ENCODE assay signal across 8 cellular contexts in genomic region chr10:13272164-13272571, GRCh38. TPM values are rescaled to one million over a fixed set of nuclear protein-coding genes. Genes with fewer than 3 reads are reported as not detected.
DNase-seq lines count a peak whose midpoint lies in the region; ATAC-seq and TF ChIP-seq lines count a peak whose summit lies in the region.

No MANE protein-coding gene starts in this region.

- H3K4me3 Mint-ChIP-seq in naive thymus-derived CD4-positive, alpha-beta T cell, result no peak overlapping the region

- no peak overlapping the region for H3K27ac ChIP-seq in naive thymus-derived CD4-positive, alpha-beta T cell (ENCODE audit: low read depth, low read length)

- H3K27me3 Mint-ChIP-seq in naive thymus-derived CD4-positive, alpha-beta T cell, result no peaks in the 10 kb centered on the region

- no peak overlapping the region for H3K4me3 ChIP-seq in astrocyte of the spinal cord (ENCODE audit: low read depth, low read length)
- no peak overlapping the region for H3K4me3 ChIP-seq in naive thymus-derived CD4-positive, alpha-beta T cell (ENCODE audit: low read length)

- no peaks in the 10 kb centered on the region for H3K27me3 ChIP-seq in naive thymus-derived CD4-positive, alpha-beta T cell (ENCODE audit: control insufficient read depth in 2 of 2, insufficient read depth in 2 of 2, low read length in 2 of 2)

- no peaks in the 10 kb centered on the region for H3K9me3 Mint-ChIP-seq in naive thymus-derived CD4-positive, alpha-beta T cell

- no peak for TF ChIP-seq CTCF in astrocyte of the spinal cord (IDR thresholded peaks at IDR 0.05; ENCODE audit: low read depth, low read length)

- peaks cover 0 to 7% (median 0%) of the 10 kb centered on the region in 5 donors for H3K36me3 Mint-ChIP-seq in naive thymus-derived CD4-positive, alpha-beta T cell

- H3K27ac Mint-ChIP-seq in naive thymus-derived CD4-positive, alpha-beta T cell, result peak overlapping the region in 1 of 9 donors; percentile 39

- ATAC-seq in HG03280 (IDR thresholded peaks at IDR 0.05; ENCODE audit: unreplicated experiment), result peak; percentile 45
- no peak for ATAC-seq in GM18511 (IDR thresholded peaks at IDR 0.05; ENCODE audit: unreplicated experiment)
- no peak for ATAC-seq in HG03457 (IDR thresholded peaks at IDR 0.05; ENCODE audit: unreplicated experiment)
- no peak for ATAC-seq in naive thymus-derived CD4-positive, alpha-beta T cell

- H3K4me1 ChIP-seq in naive thymus-derived CD4-positive, alpha-beta T cell (ENCODE audit: control insufficient read depth in 2 of 2, insufficient read depth in 2 of 2, low read length in 2 of 2), result peaks cover 0 to 7% of the 10 kb centered on the region in 2 donors

- POLR2A ChIA-PET in naive thymus-derived CD4-positive, alpha-beta T cell (lab: Charles Lee), result interaction anchor here (0.6 to 1.8 kb wide), 4 partner anchors 27 to 173 kb away, joined by 3 to 5 read pairs (median 5); partner anchors contain the start of genes PHYH and SEPHS1

- H3K36me3 ChIP-seq in naive thymus-derived CD4-positive, alpha-beta T cell (ENCODE audit: control insufficient read depth in 2 of 3, insufficient read depth in 3 of 3, low read length in 3 of 3), result no peaks in the 10 kb centered on the region

- intact Hi-C loops in naive thymus-derived CD4-positive, alpha-beta T cell (cut with micrococcal nuclease), result no loop called here

- DNase-seq in AG20443 (ENCODE audit: low spot score) (peak; percentile 52), astrocyte of the spinal cord (ENCODE audit: low read depth, low spot score) (peak; percentile 13), medulla oblongata (ENCODE audit: extremely low spot score) (peak; percentile 87), islet precursor cell (no peak)
- DNase-seq in naive thymus-derived CD4-positive, alpha-beta T cell, result no peak

- CTCF ChIA-PET in naive thymus-derived CD4-positive, alpha-beta T cell (lab: Charles Lee), result interaction anchor here (1.1 to 2.4 kb wide), 2 partner anchors 18 to 79 kb away, joined by 3 to 9 read pairs; no protein-coding TSS in a partner anchor

- H3K9me3 ChIP-seq in naive thymus-derived CD4-positive, alpha-beta T cell (ENCODE audit: control insufficient read depth in 2 of 3, low read length in 3 of 3), result no peaks in the 10 kb centered on the region

- peaks cover 0 to 16% (median 6%) of the 10 kb centered on the region in 7 donors for H3K4me1 Mint-ChIP-seq in naive thymus-derived CD4-positive, alpha-beta T cell

- in situ Hi-C loops in astrocyte of the spinal cord (cut with HindIII; ENCODE audit: low sequenced_read_pairs), result no loop called here

RNA-seq across cellular contexts. Expression of gene PHYH, which starts 27.7 kb away (rescaled TPM):
- total RNA-seq in naive thymus-derived CD4-positive, alpha-beta T cell, result 10 to 100 TPM; 11.2 to 17.7 (median 13.2) TPM
- polyA plus RNA-seq in naive thymus-derived CD4-positive, alpha-beta T cell, result 10 to 100 TPM; 14.6 to 19.9 TPM

RNA-seq across cellular contexts. Expression of gene UCMA, which starts 38.0 kb away (rescaled TPM):
- total RNA-seq in naive thymus-derived CD4-positive, alpha-beta T cell, result not detected
- not detected for polyA plus RNA-seq in naive thymus-derived CD4-positive, alpha-beta T cell

Comparison
In these comparisons a context has a peak if more than half of its experiments do, and no peak if none do; other contexts are left out.
1. DNase-seq: peak in AG20443 (single experiment), astrocyte of the spinal cord (single experiment) and medulla oblongata (single experiment); none in islet precursor cell (single experiment) and naive thymus-derived CD4-positive, alpha-beta T cell (0 of 9).